ENCODE assay signal across 7 cellular contexts in the genomic region with DNA sequence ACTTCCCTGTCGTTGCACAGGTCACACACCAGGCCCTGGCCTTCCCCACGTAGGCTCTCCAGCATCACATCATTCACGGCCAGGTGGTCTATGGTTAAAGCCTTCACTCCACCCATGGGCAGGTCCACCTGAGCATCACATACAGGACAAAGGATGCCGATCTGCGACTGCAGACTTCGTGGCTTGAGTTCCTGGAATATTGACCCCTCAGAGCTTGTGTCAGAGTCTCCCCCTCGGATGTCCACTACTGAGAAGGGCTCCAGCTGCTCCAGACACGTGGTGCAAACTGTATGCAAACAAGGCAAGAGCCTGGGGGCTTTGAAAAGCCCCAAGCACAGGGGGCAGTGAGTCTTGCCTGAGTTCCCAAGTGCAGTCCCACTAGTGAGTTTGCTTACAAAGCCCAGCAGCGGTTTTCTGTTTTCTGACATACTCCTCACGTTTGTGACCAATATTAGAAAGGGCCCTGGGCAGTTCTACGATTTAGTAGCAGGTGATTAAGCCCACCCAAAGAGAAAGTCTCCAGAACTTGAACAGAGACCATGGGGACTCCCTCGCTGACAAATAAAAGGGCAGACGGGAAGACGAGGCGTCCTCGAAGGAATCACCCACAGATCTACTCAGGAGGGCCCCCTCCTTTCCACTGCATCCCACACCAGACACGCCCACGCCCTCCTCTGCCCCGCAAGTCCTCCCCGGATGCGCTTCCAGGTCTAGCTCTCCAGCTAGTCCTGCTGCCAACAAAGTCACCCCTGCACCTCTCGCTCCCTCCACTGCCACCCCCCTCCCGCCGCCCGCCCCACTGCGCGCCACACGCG. TPM values are rescaled to one million over a fixed set of nuclear protein-coding genes. Genes with fewer than 3 reads are reported as not detected.
DNase-seq lines count a peak whose midpoint lies in the region; TF ChIP-seq lines count a peak whose summit lies in the region.

No MANE protein-coding gene starts in this region.

- DNase-seq in activated naive CD8-positive, alpha-beta T cell treated with anti-CD3 and anti-CD28 coated beads for 36 hours = no peak
- peak; percentile 17 for DNase-seq in hepatocyte (ENCODE audit: low spot score)
- DNase-seq in skeletal muscle cell (ENCODE audit: low read depth) = no peak
- DNase-seq in HPDE6-E6E7 (ENCODE audit: extremely low spot score) = no peak
- no peak for DNase-seq in GM19238 (ENCODE audit: insufficient read length, low spot score)

- peaks cover 29% of the 10 kb centered on the region for H3K27me3 Mint-ChIP-seq in activated naive CD8-positive, alpha-beta T cell treated with anti-CD3 and anti-CD28 coated beads for 36 hours

- H3K9me3 ChIP-seq in HUES64 (ENCODE audit: insufficient read depth, low read depth, low read length) (no peaks in the 10 kb centered on the region), hepatocyte (ENCODE audit: low read depth) (no peaks in the 10 kb centered on the region)

- H3K9me3 Mint-ChIP-seq in activated naive CD8-positive, alpha-beta T cell treated with anti-CD3 and anti-CD28 coated beads for 36 hours = no peaks in the 10 kb centered on the region

- H3K27ac ChIP-seq in HUES64 (ENCODE audit: low read depth, low read length) (peak overlapping the region; percentile 27; the same call in 1 of the 2 replicates), hepatocyte (peak overlapping the region; percentile 88)

- H3K4me3 ChIP-seq in GM12875 (ENCODE audit: low read depth, low read length) = peak overlapping the region; percentile 71
- peak overlapping the region; percentile 84 for H3K4me3 ChIP-seq in HUES64 (ENCODE audit: low read length)
- peak overlapping the region; percentile 44 for H3K4me3 ChIP-seq in hepatocyte
- peak overlapping the region; percentile 66 for H3K4me3 ChIP-seq in skeletal muscle cell (ENCODE audit: low read depth, low read length)

- H3K4me2 ChIP-seq in hepatocyte = peak overlapping the region; percentile 92

- no peaks in the 10 kb centered on the region for H3K79me2 ChIP-seq in hepatocyte

- H3K27me3 ChIP-seq in HUES64 (ENCODE audit: insufficient read depth, low read length) (no peaks in the 10 kb centered on the region), hepatocyte (no peaks in the 10 kb centered on the region)

- peak overlapping the region; percentile 80 for H2AFZ ChIP-seq in hepatocyte

- no peak overlapping the region for H3K27ac Mint-ChIP-seq in activated naive CD8-positive, alpha-beta T cell treated with anti-CD3 and anti-CD28 coated beads for 36 hours

- H3K36me3 ChIP-seq in HUES64 (ENCODE audit: insufficient read depth, low read length) (peaks cover 24% of the 10 kb centered on the region), hepatocyte (replicated peaks; ENCODE audit: insufficient read depth, low read depth) (no peaks in the 10 kb centered on the region)

- H3K4me1 Mint-ChIP-seq in activated naive CD8-positive, alpha-beta T cell treated with anti-CD3 and anti-CD28 coated beads for 36 hours = peaks cover 7% of the 10 kb centered on the region

- TF ChIP-seq CTCF in GM12875 (IDR thresholded peaks at IDR 0.05; ENCODE audit: borderline replicate concordance, insufficient read depth, low read depth, low read length) (no peak), hepatocyte (IDR thresholded peaks at IDR 0.05; ENCODE audit: poor library complexity) (no peak)

- H4K20me1 ChIP-seq in hepatocyte (ENCODE audit: insufficient read depth, poor library complexity, severe bottlenecking) = no peaks in the 10 kb centered on the region

- H3K36me3 Mint-ChIP-seq in activated naive CD8-positive, alpha-beta T cell treated with anti-CD3 and anti-CD28 coated beads for 36 hours = peaks cover 2% of the 10 kb centered on the region

- H3K4me3 Mint-ChIP-seq in activated naive CD8-positive, alpha-beta T cell treated with anti-CD3 and anti-CD28 coated beads for 36 hours = peak overlapping the region; percentile 78

- peaks cover 6% of the 10 kb centered on the region; the same call in 1 of the 2 replicates for H3K4me1 ChIP-seq in HUES64 (ENCODE audit: insufficient read depth, low read length)
- H3K4me1 ChIP-seq in hepatocyte (ENCODE audit: insufficient read depth) = peaks cover 9% of the 10 kb centered on the region

- 18% methylated on average over 29 of the region's 29 CpGs for WGBS in HUES64
- WGBS in hepatocyte (ENCODE audit: low lambda C conversion rate, missing lambda C conversion rate) = 17% methylated on average over 25 of the region's 29 CpGs

- peak overlapping the region; percentile 89 for H3K9ac ChIP-seq in HUES64 (ENCODE audit: low read depth, low read length)

- no peaks in the 10 kb centered on the region for H3K9me2 ChIP-seq in hepatocyte (replicated peaks; ENCODE audit: insufficient read depth)

RNA-seq across cellular contexts. Expression of a gene that starts 0.6 kb away (rescaled TPM):
- 7.9 TPM for polyA plus RNA-seq in HUES64 (2013, experiment 1 of 2)
- 8.4 TPM for polyA plus RNA-seq in HUES64 (2013, experiment 2 of 2)
- under 1 TPM; 0.48 to 0.60 TPM for total RNA-seq in activated naive CD8-positive, alpha-beta T cell treated with anti-CD3 and anti-CD28 coated beads for 36 hours
- 4.1 and 4.7 TPM in 2 replicates for total RNA-seq in hepatocyte
- polyA plus RNA-seq in hepatocyte = 3.0 and 4.3 TPM in 2 replicates
